In genomic region chr13:28136916-28137315, GRCh38 we compare ENCODE assay signal across 8 cellular contexts. TPM values are rescaled to one million over a fixed set of nuclear protein-coding genes. Genes with fewer than 3 reads are reported as not detected.
DNase-seq lines count a peak whose midpoint lies in the region; ATAC-seq and TF ChIP-seq lines count a peak whose summit lies in the region.

No MANE protein-coding gene starts in this region.

- H3K9me3 ChIP-seq in heart left ventricle = no peaks in the 10 kb centered on the region
- H3K9me3 ChIP-seq in upper lobe of left lung = no peaks in the 10 kb centered on the region

- DNase-seq in heart left ventricle = no peak
- no peak for DNase-seq in Right ventricle myocardium superior
- DNase-seq in activated CD8-positive, alpha-beta T cell treated with anti-CD3 and anti-CD28 coated beads for 36 hours = peak; percentile 30
- DNase-seq in kidney epithelial cell (ENCODE audit: low read depth) = no peak
- no peak for DNase-seq in upper lobe of left lung
- no peak for DNase-seq in activated CD4-positive, alpha-beta T cell treated with anti-CD3 and anti-CD28 coated beads for 48 hours
- DNase-seq in KBM-7 = no peak

- CTCF ChIA-PET in activated CD8-positive, alpha-beta T cell treated with anti-CD3 and anti-CD28 coated beads for 36 hours (lab: Charles Lee) = interaction anchor here (0.6 kb wide), 1 partner anchor 64 kb away, joined by 3 read pairs; no protein-coding TSS in a partner anchor

- intact Hi-C loops in heart left ventricle (cut with DNase I) = loop anchor here in 2 of 10 donors (5.0 to 10.0 kb wide), 2 partner anchors 518 to 580 kb away; partner anchors contain the start of genes POMP (in 1 of the 2) and SLC46A3 (in 1 of the 2)
- intact Hi-C loops in Right ventricle myocardium superior (cut with DNase I) = no loop called here
- intact Hi-C loops in activated CD8-positive, alpha-beta T cell treated with anti-CD3 and anti-CD28 coated beads for 36 hours (cut with micrococcal nuclease) = loop anchor here (5.0 kb wide), 1 partner anchor 140 kb away; no protein-coding TSS in a partner anchor

- H3K36me3 ChIP-seq in heart left ventricle (no peaks in the 10 kb centered on the region), kidney epithelial cell (ENCODE audit: control insufficient read depth, insufficient read depth, low read length) (no peaks in the 10 kb centered on the region), upper lobe of left lung (no peaks in the 10 kb centered on the region)

- H3K27me3 Mint-ChIP-seq in activated CD8-positive, alpha-beta T cell treated with anti-CD3 and anti-CD28 coated beads for 36 hours = no peaks in the 10 kb centered on the region

- peaks cover 22% of the 10 kb centered on the region for H3K4me1 Mint-ChIP-seq in activated CD8-positive, alpha-beta T cell treated with anti-CD3 and anti-CD28 coated beads for 36 hours (ENCODE audit: low read depth)

- TF ChIP-seq CTCF in heart left ventricle (IDR thresholded peaks at IDR 0.05) (no peak), kidney epithelial cell (IDR thresholded peaks at IDR 0.05; ENCODE audit: insufficient read depth, low read length, poor library complexity, severe bottlenecking) (no peak), upper lobe of left lung (IDR thresholded peaks at IDR 0.05) (no peak)
- TF ChIP-seq CTCF in activated CD8-positive, alpha-beta T cell treated with anti-CD3 and anti-CD28 coated beads for 36 hours (IDR thresholded peaks at IDR 0.05) = no peak

- ATAC-seq in heart left ventricle = no peak
- ATAC-seq in Right ventricle myocardium superior (ENCODE audit: poor library complexity) = no peak
- ATAC-seq in activated CD8-positive, alpha-beta T cell treated with anti-CD3 and anti-CD28 coated beads for 36 hours = no peak
- no peak for ATAC-seq in upper lobe of left lung (ENCODE audit: low FRiP score in 2 of 2)
- no peak for ATAC-seq in HG03432 (IDR thresholded peaks at IDR 0.05; ENCODE audit: unreplicated experiment)

- no peaks in the 10 kb centered on the region for H3K9me3 Mint-ChIP-seq in activated CD8-positive, alpha-beta T cell treated with anti-CD3 and anti-CD28 coated beads for 36 hours

- no peaks in the 10 kb centered on the region for H3K27me3 ChIP-seq in heart left ventricle
- H3K27me3 ChIP-seq in kidney epithelial cell (ENCODE audit: control insufficient read depth, insufficient read depth, low read length) = no peaks in the 10 kb centered on the region
- H3K27me3 ChIP-seq in upper lobe of left lung = no peaks in the 10 kb centered on the region

- peak overlapping the region; percentile 91 for H3K4me3 Mint-ChIP-seq in activated CD8-positive, alpha-beta T cell treated with anti-CD3 and anti-CD28 coated beads for 36 hours

- H3K27ac ChIP-seq in heart left ventricle (peak overlapping the region in 5 of 12 donors; percentile 73 to 99 (median 97)), upper lobe of left lung (peak overlapping the region in 2 of 4 donors; percentile 96 to 99)

- no peak for TF ChIP-seq EP300 in upper lobe of left lung (IDR thresholded peaks at IDR 0.05)

- peak overlapping the region; percentile 97 for H3K27ac Mint-ChIP-seq in activated CD8-positive, alpha-beta T cell treated with anti-CD3 and anti-CD28 coated beads for 36 hours

- TF ChIP-seq POLR2A in heart left ventricle (IDR thresholded peaks at IDR 0.05) (no peak), upper lobe of left lung (IDR thresholded peaks at IDR 0.05) (no peak)

- peaks cover 0 to 36% (median 20%) of the 10 kb centered on the region in 12 donors for H3K4me1 ChIP-seq in heart left ventricle
- H3K4me1 ChIP-seq in upper lobe of left lung = peaks cover 14 to 32% (median 20%) of the 10 kb centered on the region in 4 donors

- POLR2A ChIA-PET in activated CD8-positive, alpha-beta T cell treated with anti-CD3 and anti-CD28 coated beads for 36 hours (lab: Charles Lee) = interaction anchor here (1.0 kb wide), 1 partner anchor 712 kb away, joined by 3 read pairs; the partner anchor contains the start of gene GTF3A

- 57 to 69% (median 65%) methylated on average over 7 of the region's 7 CpGs for WGBS in heart left ventricle, 4 donors
- 41 to 48% methylated on average over 7 of the region's 7 CpGs for WGBS in upper lobe of left lung, 2 donors

- in situ Hi-C loops in KBM-7 (cut with MboI; ENCODE audit: low pct_unique_long_range_greater_than_20kb, low sequenced_read_pairs) = no loop called here

- H3K4me3 ChIP-seq in heart left ventricle = peak overlapping the region in 8 of 12 donors; percentile 86 to 100 (median 96)
- peak overlapping the region; percentile 75 for H3K4me3 ChIP-seq in kidney epithelial cell (ENCODE audit: low read depth, low read length)
- H3K4me3 ChIP-seq in upper lobe of left lung = peak overlapping the region in 3 of 4 donors; percentile 88 to 100 (median 90)

- peaks cover 9% of the 10 kb centered on the region for H3K36me3 Mint-ChIP-seq in activated CD8-positive, alpha-beta T cell treated with anti-CD3 and anti-CD28 coated beads for 36 hours (ENCODE audit: low read depth)

RNA-seq across cellular contexts. Expression of gene PAN3, which starts 1.4 kb away (rescaled TPM):
- total RNA-seq in heart left ventricle (10 to 100 TPM in 3 of 9 donors, 1 to 10 TPM in 6; 7.4 to 18.8 (median 9.5) TPM), Right ventricle myocardium superior (8.1 TPM), kidney epithelial cell (21.4 and 26.2 TPM in 2 replicates), upper lobe of left lung (10 to 100 TPM; 30.2 to 69.1 (median 34.1) TPM)
- polyA plus RNA-seq in heart left ventricle = 1 to 10 TPM; 4.1 to 5.6 TPM
- 10 to 100 TPM; 30.9 to 32.9 TPM for total RNA-seq in activated CD8-positive, alpha-beta T cell treated with anti-CD3 and anti-CD28 coated beads for 36 hours

RNA-seq across cellular contexts. Expression of gene FLT3, which starts 36.5 kb away (rescaled TPM):
- total RNA-seq in heart left ventricle (under 1 TPM in 7 of 9 donors, not detected in 2; 0.09 to 0.48 (median 0.23) TPM), Right ventricle myocardium superior (0.11 TPM), kidney epithelial cell (0.21 and 0.88 TPM in 2 replicates), upper lobe of left lung (1 to 10 TPM in 5 of 6 donors, under 1 TPM in 1; 0.89 to 6.3 (median 1.6) TPM)
- polyA plus RNA-seq in heart left ventricle = under 1 TPM; 0.11 to 0.18 TPM
- not detected for total RNA-seq in activated CD8-positive, alpha-beta T cell treated with anti-CD3 and anti-CD28 coated beads for 36 hours
